ENCODE assay signal across 9 cellular contexts in genomic region chr1:13748610-13749505, GRCh38. TPM values are rescaled to one million over a fixed set of nuclear protein-coding genes. Genes with fewer than 3 reads are reported as not detected.
DNase-seq lines count a peak whose midpoint lies in the region; ATAC-seq, FAIRE-seq and TF ChIP-seq lines count a peak whose summit lies in the region.
"Had no signal": no experiment of that assay in that cellular context is flagged by ENCODE, and none has a peak within 500 bp of the region (broad histone marks: within the 10 kb centered on the region; RNA-seq: fewer than 3 reads in every experiment).

No MANE protein-coding gene starts in this region.

- peak; percentile 82 for ATAC-seq in GM19043 (IDR thresholded peaks at IDR 0.05; ENCODE audit: low read depth, unreplicated experiment)
- peak; percentile 87 for ATAC-seq in HG03354 (IDR thresholded peaks at IDR 0.05; ENCODE audit: poor library complexity, severe bottlenecking, unreplicated experiment)
- ATAC-seq in activated CD4-positive, CD25-positive, alpha-beta regulatory T cell treated with anti-CD3 and anti-CD28 coated beads, Interleukin-2, amount 50 U/mL, for 24 hours, result peak; percentile 92 to 94

- H3K9ac ChIP-seq in kidney (ENCODE audit: low read length in 2 of 2), result peak overlapping the region; percentile 44 to 82

- no peaks in the 10 kb centered on the region for H3K9me3 ChIP-seq in kidney (ENCODE audit: control insufficient read depth in 1 of 2, low read length in 2 of 2)

- DNase-seq in AML-193 (lab: John Stamatoyannopoulos, UW) (peak; percentile 84 to 92), NCI-H345 treated with DMSO at 0.1 percent for 48 hours (lab: John Stamatoyannopoulos, UW; ENCODE audit: unreplicated experiment) (peak; percentile 93), cerebellar cortex (ENCODE audit: low spot score) (peak; percentile 97), kidney (peak; percentile 99)
- peak; percentile 91 to 95 for DNase-seq in stimulated activated CD4-positive, alpha-beta T cell treated with anti-CD3 and anti-CD28 coated beads, Interleukin-15, amount 100 ng/mL, for 1 hour (ENCODE audit: low read depth in 1 of 2, low spot score in 1 of 2)

- H3K4me3 ChIP-seq in kidney (ENCODE audit: low read length in 2 of 2), result peak overlapping the region; percentile 74 to 86

- H3K4me1 ChIP-seq in kidney (ENCODE audit: control insufficient read depth in 1 of 2, insufficient read depth in 1 of 2, low read depth in 1 of 2, low read length in 2 of 2), result peaks cover 0 to 7% of the 10 kb centered on the region in 2 donors

- FAIRE-seq in kidney (lab: Jason Lieb, UNC), result no peak
- FAIRE-seq: colon had no signal

- intact Hi-C loops in kidney (cut with DNase I), result no loop called here

- no peaks in the 10 kb centered on the region for H3K36me3 ChIP-seq in kidney (ENCODE audit: control insufficient read depth in 1 of 2, insufficient read depth in 2 of 2, low read length in 2 of 2)

- H3K27ac ChIP-seq in kidney (ENCODE audit: low read depth in 2 of 2, low read length in 2 of 2), result peak overlapping the region; percentile 80 to 87

- no peak for TF ChIP-seq CTCF in kidney (IDR thresholded peaks at IDR 0.05; ENCODE audit: borderline replicate concordance, extremely low read depth, insufficient read depth)

RNA-seq across cellular contexts. Expression of gene PRDM2, which starts 48.9 kb away (rescaled TPM):
- total RNA-seq in kidney, result 42.6 TPM
- polyA plus RNA-seq in kidney (ENCODE audit: insufficient read depth, low read depth, low replicate concordance), result 8.2 TPM

Comparison
In these comparisons a context has a peak if more than half of its experiments do, and no peak if none do; other contexts are left out.
1. Peak in every context shown above with its lines: DNase-seq, ATAC-seq, H3K4me3 ChIP-seq and H3K27ac ChIP-seq.